ENCODE assay signal across 28 cellular contexts in genomic region chr10:131193923-131194322, GRCh38.
A peak's percentile ranks its signal among the peaks of the same experiment; 100 is the strongest.
DNase-seq lines count a peak whose midpoint lies in the region; ATAC-seq and TF ChIP-seq lines count a peak whose summit lies in the region.
"Had no signal": no experiment of that assay in that cellular context is flagged by ENCODE, and none has a peak within 500 bp of the region (broad histone marks: within the 10 kb centered on the region; RNA-seq: fewer than 3 reads in every experiment).

No MANE protein-coding gene starts in this region.

- no peaks in the 10 kb centered on the region for H3K36me3 ChIP-seq in uterus
- H3K36me3 ChIP-seq: SJSA1 had no signal

- no peak for TF ChIP-seq CTCF in uterus (IDR thresholded peaks at IDR 0.05)

- ATAC-seq in left ventricle myocardium superior: no peak
- ATAC-seq: A549, GM23338, HCT116 had no signal

- H3K4me3 ChIP-seq in uterus: no peak overlapping the region
- H3K4me3 ChIP-seq: A549, GM23338, SJSA1 had no signal

- intact Hi-C loops in cardiac septum (cut with DNase I) (no loop called here), left ventricle myocardium superior (cut with micrococcal nuclease) (no loop called here), posterior vena cava (cut with DNase I) (no loop called here), uterus (cut with DNase I; ENCODE audit: low total_unique reads) (no loop called here)

- no peak overlapping the region for H3K27ac ChIP-seq in uterus
- H3K27ac ChIP-seq: A549, KMS-11, SJSA1 had no signal

- no peak for TF ChIP-seq POLR2A in uterus (IDR thresholded peaks at IDR 0.05)

- no peaks in the 10 kb centered on the region for H3K4me1 ChIP-seq in uterus
- H3K4me1 ChIP-seq: A549, SJSA1 had no signal

- no peaks in the 10 kb centered on the region for H3K9me3 ChIP-seq in uterus
- H3K9me3 ChIP-seq: A549 had no signal

- H3K27me3 ChIP-seq in uterus: no peaks in the 10 kb centered on the region
- H3K27me3 ChIP-seq: SJSA1 had no signal

- peak; percentile 35 for DNase-seq in cardiac septum (ENCODE audit: low spot score)
- no peak for DNase-seq in left ventricle myocardium superior
- DNase-seq in islet precursor cell: peak; percentile 22
- peak; percentile 46 for DNase-seq in posterior vena cava (ENCODE audit: low spot score)
- no peak for DNase-seq in uterus
- no peak for DNase-seq in H4 (ENCODE audit: low spot score)
- DNase-seq in NCI-H2081 treated with DMSO at 0.1 percent for 48 hours (lab: John Stamatoyannopoulos, UW): no peak
- DNase-seq: AML-193; C1 segment of cervical spinal cord; CD4-positive, alpha-beta memory T cell; COR-L47; IMR-90; MM.1S; NCI-H1048; NCI-H1417; NCI-H1694; NCI-H2029 treated with DMSO at 0.1 percent for 48 hours; NCI-H2171; NCI-H226; NCI-H510A; NCI-H69; Right ventricle myocardium superior; RPMI8226 had no signal

Comparison
In these comparisons a context has a peak if more than half of its experiments do, and no peak if none do; other contexts are left out.
1. DNase-seq: peak in cardiac septum (single experiment), islet precursor cell (single experiment) and posterior vena cava (single experiment); none in left ventricle myocardium superior (single experiment), uterus (0 of 2), H4 (single experiment) and NCI-H2081 treated with DMSO at 0.1 percent for 48 hours (single experiment).